In the genomic region with DNA sequence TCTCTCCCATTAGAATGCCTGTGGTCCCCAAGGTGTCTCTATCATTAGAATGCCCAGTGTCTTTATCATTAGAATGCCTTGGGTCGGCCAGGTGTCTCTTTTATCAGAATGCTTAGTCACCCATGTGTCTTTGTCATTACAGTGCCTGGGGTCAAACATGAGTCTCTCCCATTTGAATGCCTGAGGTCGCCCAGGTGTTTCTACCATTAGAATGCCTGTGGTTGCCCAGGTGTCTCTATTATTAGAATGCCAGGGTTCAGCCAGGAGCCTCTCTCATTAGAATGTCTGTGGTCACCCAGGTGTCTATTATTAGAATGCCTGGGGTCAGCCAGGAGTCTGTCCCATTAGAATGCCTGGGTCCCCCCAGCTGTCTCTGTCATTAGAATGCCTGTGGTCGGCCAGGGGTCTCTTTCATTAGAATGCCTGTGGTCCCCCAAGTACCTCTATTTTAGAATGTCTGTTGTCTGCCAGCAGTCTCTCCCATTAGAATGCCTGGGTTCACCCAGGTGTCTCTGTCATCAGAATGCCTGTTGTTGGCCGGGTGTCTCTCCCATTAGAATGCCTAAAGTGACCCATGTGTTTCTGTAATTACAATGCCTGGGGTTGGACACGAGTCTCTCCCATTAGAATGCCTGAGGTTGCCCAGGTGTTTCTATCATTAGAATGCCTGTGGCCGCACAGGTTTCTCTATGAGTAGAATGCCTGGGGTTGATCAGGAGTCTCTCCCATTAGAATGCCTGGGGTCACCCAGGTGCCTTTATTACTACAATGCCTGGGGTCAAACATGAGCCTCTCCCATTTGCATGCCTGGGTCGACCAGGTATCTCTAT, we compare ENCODE assay signal across 16 cellular contexts. TPM values are rescaled to one million over a fixed set of nuclear protein-coding genes. Genes with fewer than 3 reads are reported as not detected.
DNase-seq lines count a peak whose midpoint lies in the region; ATAC-seq and TF ChIP-seq lines count a peak whose summit lies in the region.
"Had no signal": no experiment of that assay in that cellular context is flagged by ENCODE, and none has a peak within 500 bp of the region (broad histone marks: within the 10 kb centered on the region; RNA-seq: fewer than 3 reads in every experiment).

No MANE protein-coding gene starts in this region.

- peak overlapping the region; percentile 22 for H3K9ac ChIP-seq in HCT116 (ENCODE audit: low read length)
- H3K9ac ChIP-seq: SK-N-SH had no signal

- peak overlapping the region; percentile 60 for H3K4me2 ChIP-seq in HCT116 (ENCODE audit: low read length)
- H3K4me2 ChIP-seq in PC-9, result peak overlapping the region; percentile 45
- H3K4me2 ChIP-seq: SK-N-SH had no signal

- peaks cover 21% of the 10 kb centered on the region; the same call in 1 of the 2 replicates for H3F3A ChIP-seq in PC-9 (ENCODE audit: insufficient read depth, low read depth)

- no peak for TF ChIP-seq POLR2A in HCT116 (IDR thresholded peaks at IDR 0.05; ENCODE audit: borderline replicate concordance, extremely low read depth, insufficient read depth, insufficient read length)

- POLR2A ChIA-PET in HCT116 (lab: Charles Lee), result no interaction called here
- POLR2A ChIA-PET in PC-9 (lab: Charles Lee; ENCODE audit: unreplicated experiment), result no interaction called here

- no peaks in the 10 kb centered on the region for H3K9me2 ChIP-seq in HCT116 (ENCODE audit: insufficient read depth)
- no peaks in the 10 kb centered on the region for H3K9me2 ChIP-seq in PC-9 (ENCODE audit: insufficient read depth)
- H3K9me2 ChIP-seq: SK-N-SH had no signal

- RAD21 ChIA-PET in HCT116 (lab: Charles Lee; ENCODE audit: low non-redundant PET in 1 of 2, low total read pairs in 2 of 2, uncharacterized antibody in 2 of 2, unreplicated experiment in 2 of 2), result no interaction called here

- H3K27ac ChIP-seq in HCT116 (ENCODE audit: low read depth, low read length), result peak overlapping the region; percentile 64; the same call in 1 of the 2 replicates
- H3K27ac ChIP-seq in PC-9, result peak overlapping the region; percentile 54
- H3K27ac ChIP-seq in left lung, result no peak overlapping the region

- H3K36me3 ChIP-seq in HCT116 (ENCODE audit: control insufficient read depth in 1 of 2, insufficient read depth in 2 of 2, low read length in 2 of 2), result no peaks in the 10 kb centered on the region
- H3K36me3 ChIP-seq in PC-9 (ENCODE audit: low read depth), result no peaks in the 10 kb centered on the region
- H3K36me3 ChIP-seq in left lung, result no peaks in the 10 kb centered on the region

- H3K4me3 ChIP-seq in HCT116 (replicated peaks in 1 of 2; ENCODE audit: low read depth in 1 of 2, low read length in 2 of 2) (peak overlapping the region in 1 of 2 experiments; percentile 25; a peak in 1 of 4 replicates), PC-9 (no peak overlapping the region), epithelial cell of esophagus (ENCODE audit: low read length) (no peak overlapping the region), left lung (no peak overlapping the region)

- no peak for TF ChIP-seq RAD21 in HCT116 (IDR thresholded peaks at IDR 0.05; ENCODE audit: low read depth)

- peak; percentile 78 for ATAC-seq in HCT116
- no peak for ATAC-seq in sciatic nerve
- no peak for ATAC-seq in HG02852 (IDR thresholded peaks at IDR 0.05; ENCODE audit: unreplicated experiment)
- no peak for ATAC-seq in left lung

- CTCF ChIA-PET in HCT116 (lab: Charles Lee) (no interaction called here), PC-9 (lab: Charles Lee) (no interaction called here)

- H3K79me2 ChIP-seq in HCT116 (ENCODE audit: insufficient read depth, low read length) (no peaks in the 10 kb centered on the region), PC-9 (ENCODE audit: low read depth) (no peaks in the 10 kb centered on the region)

- no peaks in the 10 kb centered on the region for H3K9me3 ChIP-seq in HCT116 (ENCODE audit: control insufficient read depth in 1 of 2, insufficient read depth in 1 of 2, low read depth in 1 of 2, low read length in 2 of 2)
- no peaks in the 10 kb centered on the region for H3K9me3 ChIP-seq in PC-9 (ENCODE audit: insufficient read depth, low read depth)
- no peaks in the 10 kb centered on the region for H3K9me3 ChIP-seq in left lung
- H3K9me3 ChIP-seq: SK-N-SH had no signal

- DNase-seq in HCT116 (ENCODE audit: low read depth, low spot score), result peak; percentile 18
- peak; percentile 43 to 91 for DNase-seq in PC-9
- DNase-seq in epithelial cell of esophagus (ENCODE audit: low read depth), result peak; percentile 21
- peak; percentile 5 for DNase-seq in sciatic nerve (ENCODE audit: low spot score)
- DNase-seq in activated CD8-positive, alpha-beta memory T cell treated with anti-CD3 and anti-CD28 coated beads for 24 hours, result no peak
- DNase-seq in left lung, result no peak
- DNase-seq: AML-193; CD4-positive, alpha-beta T cell; GF-D8; Kasumi-1; MV-4-11; NCI-H1436; NCI-H226; Right ventricle myocardium superior; SK-N-SH had no signal

- no peak overlapping the region for H2AFZ ChIP-seq in HCT116 (ENCODE audit: low read depth, low read length, poor library complexity, severe bottlenecking)
- H2AFZ ChIP-seq in PC-9, result no peak overlapping the region

- TF ChIP-seq CTCF in HCT116 (IDR thresholded peaks at IDR 0.05 in 2 of 3, conservative IDR thresholded peaks at IDR 0.05 in 1 of 3; ENCODE audit: borderline replicate concordance in 1 of 3, insufficient read depth in 1 of 3, low read depth in 2 of 3, low read length in 2 of 3), result no peak
- no peak for TF ChIP-seq CTCF in PC-9 (conservative IDR thresholded peaks at IDR 0.05)
- TF ChIP-seq CTCF in epithelial cell of esophagus (IDR thresholded peaks at IDR 0.05; ENCODE audit: insufficient read depth, low read depth, low read length, missing control alignments), result no peak
- TF ChIP-seq CTCF in left lung (IDR thresholded peaks at IDR 0.05), result no peak

- H4K20me1 ChIP-seq in HCT116 (ENCODE audit: insufficient read depth) (no peaks in the 10 kb centered on the region), PC-9 (ENCODE audit: insufficient read depth) (no peaks in the 10 kb centered on the region)

- H3K27me3 ChIP-seq in HCT116 (ENCODE audit: insufficient read depth, low read length), result no peaks in the 10 kb centered on the region
- H3K27me3 ChIP-seq in PC-9 (ENCODE audit: insufficient read depth, low read depth), result no peaks in the 10 kb centered on the region
- H3K27me3 ChIP-seq in left lung, result peaks cover 0 to 12% of the 10 kb centered on the region in 2 donors

- intact Hi-C loops in HCT116 (cut with micrococcal nuclease) (no loop called here), PC-9 (cut with micrococcal nuclease; ENCODE audit: unreplicated experiment) (no loop called here), sciatic nerve (cut with DNase I) (no loop called here), left lung (cut with DNase I) (no loop called here)

- BruUV-seq in HCT116 (replicated peaks; lab: Mats Ljungman, UMichigan) (no TSS peak), PC-9 (replicated peaks; lab: Mats Ljungman, UMichigan) (no TSS peak)

- H3K4me1 ChIP-seq in HCT116 (ENCODE audit: control insufficient read depth in 1 of 2, insufficient read depth in 2 of 2, low read length in 2 of 2) (peaks cover 13 to 27% of the 10 kb centered on the region in 2 experiments; a peak in 3 of 4 replicates), PC-9 (replicated peaks; ENCODE audit: insufficient read depth) (peaks cover 31% of the 10 kb centered on the region), left lung (no peaks in the 10 kb centered on the region)

TF ChIP-seq in HCT116, 20 proteins besides CTCF, POLR2A, EP300 and RAD21:
- no peak for TF ChIP-seq SIN3A (IDR thresholded peaks at IDR 0.05; ENCODE audit: low read depth)
- no peak for TF ChIP-seq TCF7L2 (IDR thresholded peaks at IDR 0.05; ENCODE audit: borderline replicate concordance, extremely low read depth, insufficient read depth, insufficient read length)
- peak; percentile 37 for TF ChIP-seq SP1 (IDR thresholded peaks at IDR 0.05; ENCODE audit: low read depth)
- TF ChIP-seq JUND (IDR thresholded peaks at IDR 0.05), result peak; percentile 50; the same call in 1 of the 2 replicates
- TF ChIP-seq CEBPB (IDR thresholded peaks at IDR 0.05; ENCODE audit: low read depth), result peak; percentile 44; the same call in 1 of the 2 replicates
- TF ChIP-seq FOSL1 (IDR thresholded peaks at IDR 0.05; ENCODE audit: low read depth), result peak; percentile 35; the same call in 1 of the 2 replicates
- TF ChIP-seq, protein P1, sequence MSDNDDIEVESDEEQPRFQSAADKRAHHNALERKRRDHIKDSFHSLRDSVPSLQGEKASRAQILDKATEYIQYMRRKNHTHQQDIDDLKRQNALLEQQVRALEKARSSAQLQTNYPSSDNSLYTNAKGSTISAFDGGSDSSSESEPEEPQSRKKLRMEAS (IDR thresholded peaks at IDR 0.05), result peak; percentile 27; the same call in 1 of the 2 replicates

RNA-seq across cellular contexts. Expression of a gene that starts 57.1 kb away (rescaled TPM):
- total RNA-seq in HCT116 (2021; ENCODE audit: unreplicated experiment) (137 TPM), PC-9 (2021) (182 and 227 TPM in 2 replicates), sciatic nerve (96.3 TPM), left lung (100 to 1,000 TPM in 1 of 2 donors, 10 to 100 TPM in 1; 84.5 to 103 TPM)
- polyA plus RNA-seq in HCT116 (2012), result 113 and 142 TPM in 2 replicates

Comparison
In these comparisons a context has a peak if more than half of its experiments do, and no peak if none do; other contexts are left out.
1. DNase-seq: peak in HCT116 (single experiment), PC-9 (2 of 2), epithelial cell of esophagus (single experiment) and sciatic nerve (single experiment); none in activated CD8-positive, alpha-beta memory T cell treated with anti-CD3 and anti-CD28 coated beads for 24 hours (single experiment) and left lung (0 of 2).
2. H3K27ac ChIP-seq: peak in HCT116 (single experiment) and PC-9 (single experiment); none in left lung (0 of 2).